ENCODE assay signal across 30 cellular contexts in genomic region chr12:115760231-115760630, GRCh38.
"Had no signal": no experiment of that assay in that cellular context is flagged by ENCODE, and none has a peak within 500 bp of the region (broad histone marks: within the 10 kb centered on the region; RNA-seq: fewer than 3 reads in every experiment).

No MANE protein-coding gene starts in this region.

- H3K36me3 Mint-ChIP-seq: activated naive CD4-positive, alpha-beta T cell treated with anti-CD3 and anti-CD28 coated beads, Interleukin-2, amount 10 ng/mL, durations not matched to agents 7 days and 5 days; activated naive CD8-positive, alpha-beta T cell; brain had no signal

- H3K36me3 ChIP-seq: Peyer's patch had no signal

- H3K9me3 Mint-ChIP-seq: activated CD4-positive, alpha-beta T cell treated with anti-CD3 and anti-CD28 coated beads, Interleukin-2, amount 10 ng/mL, durations not matched to agents 24 days and 14 days; activated naive CD4-positive, alpha-beta T cell treated with anti-CD3 and anti-CD28 coated beads, Interleukin-2, amount 10 ng/mL, durations not matched to agents 7 days and 5 days; activated T-cell treated with anti-CD3 and anti-CD28 coated beads, Interleukin-2, amount 50 U/mL, for 4 hours; activated T-helper 1 cell treated with anti-CD3 and anti-CD28 coated beads, Interleukin-12 subunit alpha, Interleukin-12 subunit beta, Interleukin-2, Interleukin-4 antibody, amounts not matched to agents 30 ng/mL and 10 ng/mL and 1 ng/mL, durations not matched to agents 14 hours and 24 hours and 36 hours; central memory CD8-positive, alpha-beta T cell had no signal

- H3K27ac Mint-ChIP-seq: activated CD4-positive, alpha-beta T cell treated with anti-CD3 and anti-CD28 coated beads, Interleukin-2, amount 10 ng/mL, durations not matched to agents 24 days and 14 days; activated CD8-positive, alpha-beta T cell treated with anti-CD3 and anti-CD28 coated beads, Interleukin-2, amount 10 ng/mL, durations not matched to agents 7 days and 5 days; activated naive CD4-positive, alpha-beta T cell treated with anti-CD3 and anti-CD28 coated beads, Interleukin-2, amount 10 ng/mL, durations not matched to agents 7 days and 5 days; activated naive CD8-positive, alpha-beta T cell; activated naive CD8-positive, alpha-beta T cell treated with anti-CD3 and anti-CD28 coated beads, Interleukin-2, amount 50 U/mL, for 24 hours; activated T-helper 1 cell treated with anti-CD3 and anti-CD28 coated beads, Interleukin-12 subunit alpha, Interleukin-12 subunit beta, Interleukin-2, Interleukin-4 antibody, amounts not matched to agents 30 ng/mL and 10 ng/mL and 1 ng/mL, durations not matched to agents 14 hours and 24 hours and 36 hours; brain had no signal

- H3K9me3 ChIP-seq: Peyer's patch had no signal

- ATAC-seq: activated CD8-positive, alpha-beta T cell treated with anti-CD3 and anti-CD28 coated beads, Interleukin-2, amount 10 ng/mL, durations not matched to agents 7 days and 5 days; activated naive CD8-positive, alpha-beta T cell treated with anti-CD3 and anti-CD28 coated beads, Interleukin-2, amount 50 U/mL, for 24 hours; activated T-cell treated with anti-CD3 and anti-CD28 coated beads, Interleukin-2, amount 50 U/mL, for 4 hours; PC-3; Right ventricle myocardium inferior had no signal

- H3K27ac ChIP-seq: Peyer's patch had no signal

- H3K4me1 Mint-ChIP-seq: activated CD4-positive, alpha-beta T cell treated with anti-CD3 and anti-CD28 coated beads, Interleukin-2, amount 10 ng/mL, durations not matched to agents 24 days and 14 days; activated naive CD4-positive, alpha-beta T cell treated with anti-CD3 and anti-CD28 coated beads, Interleukin-2, amount 10 ng/mL, durations not matched to agents 7 days and 5 days; activated naive CD8-positive, alpha-beta T cell treated with anti-CD3 and anti-CD28 coated beads, Interleukin-2, amount 50 U/mL, for 24 hours; brain; central memory CD8-positive, alpha-beta T cell had no signal

- H3K4me3 Mint-ChIP-seq: activated CD4-positive, alpha-beta T cell treated with anti-CD3 and anti-CD28 coated beads, Interleukin-2, amount 10 ng/mL, durations not matched to agents 24 days and 14 days; activated CD8-positive, alpha-beta T cell treated with anti-CD3 and anti-CD28 coated beads, Interleukin-2, amount 10 ng/mL, durations not matched to agents 7 days and 5 days; activated naive CD4-positive, alpha-beta T cell treated with anti-CD3 and anti-CD28 coated beads, Interleukin-2, amount 10 ng/mL, durations not matched to agents 7 days and 5 days; activated naive CD8-positive, alpha-beta T cell; activated naive CD8-positive, alpha-beta T cell treated with anti-CD3 and anti-CD28 coated beads, Interleukin-2, amount 50 U/mL, for 24 hours; activated T-cell treated with anti-CD3 and anti-CD28 coated beads, Interleukin-2, amount 50 U/mL, for 4 hours; activated T-helper 1 cell treated with anti-CD3 and anti-CD28 coated beads, Interleukin-12 subunit alpha, Interleukin-12 subunit beta, Interleukin-2, Interleukin-4 antibody, amounts not matched to agents 30 ng/mL and 10 ng/mL and 1 ng/mL, durations not matched to agents 14 hours and 24 hours and 36 hours; brain; central memory CD8-positive, alpha-beta T cell had no signal

- H3K27me3 ChIP-seq: Peyer's patch had no signal

- DNase-seq: activated CD4-positive, alpha-beta T cell treated with anti-CD3 and anti-CD28 coated beads, Interleukin-2, amount 10 ng/mL, durations not matched to agents 24 days and 14 days; activated CD4-positive, alpha-beta T cell treated with anti-CD3 and anti-CD28 coated beads, Interleukin-2, amount 50 U/mL, for 48 hours; activated CD8-positive, alpha-beta T cell treated with anti-CD3 and anti-CD28 coated beads, Interleukin-2, amount 10 ng/mL, durations not matched to agents 7 days and 5 days; activated naive CD4-positive, alpha-beta T cell treated with anti-CD3 and anti-CD28 coated beads, Interleukin-2, amount 10 ng/mL, durations not matched to agents 7 days and 5 days; activated naive CD8-positive, alpha-beta T cell treated with anti-CD3 and anti-CD28 coated beads, Interleukin-2, amount 50 U/mL, for 24 hours; activated T-cell treated with anti-CD3 and anti-CD28 coated beads, Interleukin-2, amount 50 U/mL, for 4 hours; anterior cingulate cortex; Karpas-422; KBM-7; MM.1S; MV-4-11; NCI-H1092; NCI-H1436 treated with DMSO at 0.1 percent for 48 hours; NCI-H187; NCI-H2029 treated with DMSO at 0.1 percent for 48 hours; NCI-H2107; NCI-H2171; NCI-H510A; NCI-H526; NCI-H748 treated with DMSO at 0.1 percent for 48 hours; NK-92 treated with Interleukin-12 subunit alpha and Interleukin-12 subunit beta, amount 100 ng/mL, for 24 hours; PC-3; Peyer's patch; RPMI8226; T1000 had no signal

- H3K4me3 ChIP-seq: Peyer's patch had no signal

- H3K4me1 ChIP-seq: Peyer's patch had no signal
